Comparison of ENCODE assay signal across 22 cellular contexts in genomic region chr1:216812966-216813365, GRCh38.
DNase-seq lines count a peak whose midpoint lies in the region; ATAC-seq, FAIRE-seq and TF ChIP-seq lines count a peak whose summit lies in the region.
"Had no signal": no experiment of that assay in that cellular context is flagged by ENCODE, and none has a peak within 500 bp of the region (broad histone marks: within the 10 kb centered on the region; RNA-seq: fewer than 3 reads in every experiment).

No MANE protein-coding gene starts in this region.

- peaks cover 9% of the 10 kb centered on the region for H3K4me1 Mint-ChIP-seq in astrocyte (ENCODE audit: low read depth, unreplicated experiment)
- H3K4me1 Mint-ChIP-seq: activated naive CD8-positive, alpha-beta T cell treated with anti-CD3 and anti-CD28 coated beads, Interleukin-2, amount 10 ng/mL, durations not matched to agents 7 days and 5 days; naive thymus-derived CD8-positive, alpha-beta T cell had no signal

- H3K27ac Mint-ChIP-seq in astrocyte (ENCODE audit: unreplicated experiment) = no peak overlapping the region
- H3K27ac Mint-ChIP-seq: activated CD8-positive, alpha-beta T cell treated with anti-CD3 and anti-CD28 coated beads for 36 hours; activated naive CD8-positive, alpha-beta T cell treated with anti-CD3 and anti-CD28 coated beads, Interleukin-2, amount 10 ng/mL, durations not matched to agents 7 days and 5 days; naive thymus-derived CD8-positive, alpha-beta T cell; T-helper 1 cell treated with Interleukin-12 subunit alpha and Interleukin-12 subunit beta and Interleukin-4 antibody, amounts not matched to agents 30 μg/mL and 1 μg/mL, for 36 hours; WTC11 had no signal

- H3K4me2 ChIP-seq in astrocyte (ENCODE audit: low read length) = no peak overlapping the region
- no peak overlapping the region for H3K4me2 ChIP-seq in keratinocyte (ENCODE audit: control insufficient read depth, extremely low read depth, insufficient read depth, low read depth, low read length)

- no peaks in the 10 kb centered on the region for H4K20me1 ChIP-seq in astrocyte (ENCODE audit: insufficient read depth, low read length)
- H4K20me1 ChIP-seq in keratinocyte (ENCODE audit: control insufficient read depth, extremely low read depth, insufficient read depth, low read length) = no peaks in the 10 kb centered on the region

- H3K9me3 ChIP-seq in astrocyte (ENCODE audit: insufficient read depth, low read depth, low read length) (no peaks in the 10 kb centered on the region), keratinocyte (ENCODE audit: control insufficient read depth, low read depth, low read length) (no peaks in the 10 kb centered on the region)
- H3K9me3 ChIP-seq: thyroid gland had no signal

- no peak overlapping the region for H3K27ac ChIP-seq in astrocyte (ENCODE audit: low read depth, low read length)
- H3K27ac ChIP-seq in keratinocyte (ENCODE audit: control insufficient read depth, insufficient read depth, low read length) = no peak overlapping the region
- H3K27ac ChIP-seq: thyroid gland had no signal

- H3K36me3 ChIP-seq in astrocyte (ENCODE audit: insufficient read depth, low read length) (no peaks in the 10 kb centered on the region), keratinocyte (ENCODE audit: control insufficient read depth in 2 of 2, extremely low read depth in 1 of 2, insufficient read depth in 2 of 2, low read length in 2 of 2) (no peaks in the 10 kb centered on the region)
- H3K36me3 ChIP-seq: thyroid gland had no signal

- ATAC-seq in HG02981 (IDR thresholded peaks at IDR 0.05; ENCODE audit: unreplicated experiment) = no peak
- ATAC-seq: activated CD8-positive, alpha-beta T cell treated with anti-CD3 and anti-CD28 coated beads for 36 hours; activated T-cell treated with anti-CD3 and anti-CD28 coated beads, Interleukin-2, amount 50 U/mL, for 4 hours; naive thymus-derived CD8-positive, alpha-beta T cell; WTC11 had no signal

- no peaks in the 10 kb centered on the region for H3K9me1 ChIP-seq in keratinocyte (ENCODE audit: control insufficient read depth, extremely low read depth, insufficient read depth, low read length)

- H3K79me2 ChIP-seq in astrocyte (ENCODE audit: insufficient read depth, low read length) (no peaks in the 10 kb centered on the region), keratinocyte (ENCODE audit: control insufficient read depth, insufficient read depth, low read length) (no peaks in the 10 kb centered on the region)

- intact Hi-C loops in posterior cingulate gyrus (cut with DNase I) = no loop called here

- no peaks in the 10 kb centered on the region for H3K9me3 Mint-ChIP-seq in astrocyte (ENCODE audit: unreplicated experiment)
- H3K9me3 Mint-ChIP-seq: activated naive CD8-positive, alpha-beta T cell treated with anti-CD3 and anti-CD28 coated beads, Interleukin-2, amount 10 ng/mL, durations not matched to agents 7 days and 5 days; WTC11 had no signal

- no peaks in the 10 kb centered on the region for H3K27me3 Mint-ChIP-seq in astrocyte (ENCODE audit: low read depth, unreplicated experiment)
- H3K27me3 Mint-ChIP-seq: activated CD8-positive, alpha-beta T cell treated with anti-CD3 and anti-CD28 coated beads for 36 hours; activated naive CD8-positive, alpha-beta T cell treated with anti-CD3 and anti-CD28 coated beads, Interleukin-2, amount 10 ng/mL, durations not matched to agents 7 days and 5 days; naive thymus-derived CD8-positive, alpha-beta T cell had no signal

- no peak for FAIRE-seq in astrocyte (lab: Jason Lieb, UNC)
- FAIRE-seq in keratinocyte (lab: Jason Lieb, UNC) = peak; percentile 91

- H3K27me3 ChIP-seq in astrocyte (ENCODE audit: insufficient read depth, low read length) (no peaks in the 10 kb centered on the region), keratinocyte (ENCODE audit: control insufficient read depth, extremely low read depth, insufficient read depth, low read length) (no peaks in the 10 kb centered on the region)
- H3K27me3 ChIP-seq: thyroid gland had no signal

- no peak overlapping the region for H3K4me3 ChIP-seq in astrocyte (ENCODE audit: insufficient read depth, low read depth, low read length)
- H3K4me3 ChIP-seq in keratinocyte (ENCODE audit: control insufficient read depth in 2 of 3, extremely low read depth in 1 of 3, insufficient read depth in 2 of 3, low read depth in 1 of 3, low read length in 3 of 3) = no peak overlapping the region
- H3K4me3 ChIP-seq: lung, thyroid gland had no signal

- no peaks in the 10 kb centered on the region for H3K36me3 Mint-ChIP-seq in astrocyte (ENCODE audit: low read depth, unreplicated experiment)
- H3K36me3 Mint-ChIP-seq: activated naive CD8-positive, alpha-beta T cell treated with anti-CD3 and anti-CD28 coated beads, Interleukin-2, amount 10 ng/mL, durations not matched to agents 7 days and 5 days; naive thymus-derived CD8-positive, alpha-beta T cell; WTC11 had no signal

- H3K9ac ChIP-seq in astrocyte (ENCODE audit: low read length) (no peak overlapping the region), keratinocyte (ENCODE audit: control insufficient read depth, extremely low read depth, insufficient read depth, low read length) (no peak overlapping the region)

- H3K4me1 ChIP-seq in astrocyte (ENCODE audit: insufficient read depth, low read length) (no peaks in the 10 kb centered on the region), keratinocyte (ENCODE audit: control insufficient read depth, extremely low read depth, insufficient read depth, low read length) (no peaks in the 10 kb centered on the region)
- H3K4me1 ChIP-seq: thyroid gland had no signal

- dilution Hi-C loops in keratinocyte (cut with MboI; ENCODE audit: extremely low pct_ligation_motif_present, low sequenced_read_pairs) = no loop called here

- DNase-seq in AG08396 (ENCODE audit: low spot score) (peak; percentile 6), HK-2 (ENCODE audit: unreplicated experiment) (peak; percentile 18), astrocyte (ENCODE audit: low read depth) (peak; percentile 46), keratinocyte (ENCODE audit: low read depth, low spot score) (no peak), posterior cingulate gyrus (no peak), NCI-H146 treated with DMSO at 0.1 percent for 48 hours (lab: John Stamatoyannopoulos, UW; ENCODE audit: unreplicated experiment) (no peak), cortex of kidney (lab: John Stamatoyannopoulos, UW) (no peak)
- DNase-seq: activated CD8-positive, alpha-beta T cell treated with anti-CD3 and anti-CD28 coated beads for 36 hours; activated naive CD8-positive, alpha-beta T cell treated with anti-CD3 and anti-CD28 coated beads, Interleukin-2, amount 10 ng/mL, durations not matched to agents 7 days and 5 days; activated T-cell treated with anti-CD3 and anti-CD28 coated beads, Interleukin-2, amount 50 U/mL, for 4 hours; Calu3; cerebellar nuclear complex; foreskin melanocyte; GOT3; naive thymus-derived CD8-positive, alpha-beta T cell; NCI-H1417 treated with DMSO at 0.1 percent for 48 hours; stimulated activated CD4-positive, alpha-beta T cell treated with anti-CD3 and anti-CD28 coated beads, Interleukin-12 subunit alpha, Interleukin-12 subunit beta, amount 100 ng/mL, for 4 hours; thyroid gland had no signal

- TF ChIP-seq CTCF in astrocyte (IDR thresholded peaks at IDR 0.05; ENCODE audit: insufficient read depth, low read depth, low read length) (no peak), keratinocyte (optimal IDR thresholded peaks at IDR 0.05 in 1 of 3, IDR thresholded peaks at IDR 0.05 in 1 of 3, conservative IDR thresholded peaks at IDR 0.05 in 1 of 3; ENCODE audit: extremely low read depth in 1 of 3, insufficient read depth in 2 of 3, low read length in 3 of 3) (no peak)

- no peak overlapping the region for H3K4me3 Mint-ChIP-seq in astrocyte (ENCODE audit: unreplicated experiment)
- H3K4me3 Mint-ChIP-seq: activated CD8-positive, alpha-beta T cell treated with anti-CD3 and anti-CD28 coated beads for 36 hours; activated naive CD8-positive, alpha-beta T cell treated with anti-CD3 and anti-CD28 coated beads, Interleukin-2, amount 10 ng/mL, durations not matched to agents 7 days and 5 days; activated T-cell treated with anti-CD3 and anti-CD28 coated beads, Interleukin-2, amount 50 U/mL, for 4 hours; naive thymus-derived CD8-positive, alpha-beta T cell; T-helper 1 cell treated with Interleukin-12 subunit alpha and Interleukin-12 subunit beta and Interleukin-4 antibody, amounts not matched to agents 30 μg/mL and 1 μg/mL, for 36 hours; WTC11 had no signal

- H2AFZ ChIP-seq in astrocyte (ENCODE audit: low read depth, low read length) (no peak overlapping the region), keratinocyte (ENCODE audit: control insufficient read depth, low read length) (no peak overlapping the region)

Comparison
In these comparisons a context has a peak if more than half of its experiments do, and no peak if none do; other contexts are left out.
1. DNase-seq: peak in AG08396 (single experiment), HK-2 (single experiment) and astrocyte (single experiment); none in keratinocyte (single experiment), posterior cingulate gyrus (0 of 10), NCI-H146 treated with DMSO at 0.1 percent for 48 hours (single experiment) and cortex of kidney (single experiment).